ENCODE assay signal across 10 cellular contexts in the genomic region with DNA sequence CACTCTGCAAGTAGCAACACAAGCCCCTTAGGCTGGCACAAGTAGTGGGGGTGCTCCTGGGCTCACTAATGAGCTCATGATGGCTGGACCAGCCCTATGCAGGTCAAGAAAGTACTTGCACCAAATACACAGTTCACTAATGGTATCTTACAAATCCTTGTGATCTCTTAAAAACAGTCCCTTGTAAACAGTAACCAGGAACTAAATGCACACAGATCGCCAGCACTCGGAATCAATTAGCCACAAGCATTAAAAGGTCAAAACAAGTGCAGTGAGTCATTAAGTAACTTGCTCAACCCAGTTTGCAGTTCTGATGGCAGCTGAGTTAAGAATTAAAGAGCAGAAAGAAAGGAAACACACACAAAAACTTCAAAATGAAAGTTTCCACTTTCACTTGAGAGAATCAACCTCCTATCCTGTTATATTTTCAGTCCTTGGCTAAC. TPM values are rescaled to one million over a fixed set of nuclear protein-coding genes. Genes with fewer than 3 reads are reported as not detected.
DNase-seq lines count a peak whose midpoint lies in the region; ATAC-seq and TF ChIP-seq lines count a peak whose summit lies in the region.
"Had no signal": no experiment of that assay in that cellular context is flagged by ENCODE, and none has a peak within 500 bp of the region (broad histone marks: within the 10 kb centered on the region; RNA-seq: fewer than 3 reads in every experiment).

No MANE protein-coding gene starts in this region.

- peak; percentile 95 to 98 for DNase-seq in AML-193 (lab: John Stamatoyannopoulos, UW)
- DNase-seq in T-helper 2 cell treated with Interferon-gamma antibody and Interleukin-4, amounts not matched to agents 5 μg/mL and 100 μg/mL, for 36 hours (ENCODE audit: low spot score): peak; percentile 63
- peak in 1 of 3 donors; percentile 13 for DNase-seq in effector memory CD4-positive, alpha-beta T cell
- DNase-seq in osteocyte (ENCODE audit: extremely low spot score, unreplicated experiment): no peak
- DNase-seq in inferior parietal cortex (ENCODE audit: extremely low spot score): no peak
- no peak for DNase-seq in caudate nucleus (lab: John Stamatoyannopoulos, UW)
- DNase-seq: right cardiac atrium had no signal

- no peak overlapping the region for H3K4me3 ChIP-seq in effector memory CD4-positive, alpha-beta T cell (ENCODE audit: insufficient read depth, low read depth, low read length, poor library complexity, severe bottlenecking)

- peaks cover 10% of the 10 kb centered on the region for H3K36me3 ChIP-seq in effector memory CD4-positive, alpha-beta T cell (ENCODE audit: control insufficient read depth, insufficient read depth, low read length)

- ATAC-seq in GM19023 (IDR thresholded peaks at IDR 0.05; ENCODE audit: unreplicated experiment) (peak; percentile 77), HG03280 (IDR thresholded peaks at IDR 0.05; ENCODE audit: unreplicated experiment) (peak; percentile 57)

- H3K27ac Mint-ChIP-seq in T-helper 2 cell treated with Interferon-gamma antibody and Interleukin-4, amounts not matched to agents 5 μg/mL and 100 μg/mL, for 36 hours: peak overlapping the region; percentile 95
- H3K27ac Mint-ChIP-seq in osteocyte (ENCODE audit: unreplicated experiment): no peak overlapping the region

- H3K4me3 Mint-ChIP-seq in T-helper 2 cell treated with Interferon-gamma antibody and Interleukin-4, amounts not matched to agents 5 μg/mL and 100 μg/mL, for 36 hours: peak overlapping the region; percentile 79
- H3K4me3 Mint-ChIP-seq in osteocyte (ENCODE audit: unreplicated experiment): peak overlapping the region; percentile 3

- peaks cover 73% of the 10 kb centered on the region for H3K4me1 Mint-ChIP-seq in T-helper 2 cell treated with Interferon-gamma antibody and Interleukin-4, amounts not matched to agents 5 μg/mL and 100 μg/mL, for 36 hours (ENCODE audit: low read depth)
- peaks cover 15% of the 10 kb centered on the region for H3K4me1 Mint-ChIP-seq in osteocyte (ENCODE audit: unreplicated experiment)

- H3K27me3 Mint-ChIP-seq in T-helper 2 cell treated with Interferon-gamma antibody and Interleukin-4, amounts not matched to agents 5 μg/mL and 100 μg/mL, for 36 hours (ENCODE audit: low read depth): no peaks in the 10 kb centered on the region
- no peaks in the 10 kb centered on the region for H3K27me3 Mint-ChIP-seq in osteocyte (ENCODE audit: unreplicated experiment)

- no peaks in the 10 kb centered on the region for H3K9me3 Mint-ChIP-seq in T-helper 2 cell treated with Interferon-gamma antibody and Interleukin-4, amounts not matched to agents 5 μg/mL and 100 μg/mL, for 36 hours
- no peaks in the 10 kb centered on the region for H3K9me3 Mint-ChIP-seq in osteocyte (ENCODE audit: unreplicated experiment)

- peaks cover 33% of the 10 kb centered on the region for H3K4me1 ChIP-seq in effector memory CD4-positive, alpha-beta T cell (ENCODE audit: control insufficient read depth, insufficient read depth, low read length, poor library complexity, severe bottlenecking)

- peaks cover 72% of the 10 kb centered on the region for H3K36me3 Mint-ChIP-seq in T-helper 2 cell treated with Interferon-gamma antibody and Interleukin-4, amounts not matched to agents 5 μg/mL and 100 μg/mL, for 36 hours (ENCODE audit: low read depth)
- H3K36me3 Mint-ChIP-seq in osteocyte (ENCODE audit: unreplicated experiment): no peaks in the 10 kb centered on the region

- TF ChIP-seq CTCF in osteocyte (IDR thresholded peaks at IDR 0.05): no peak

- no peaks in the 10 kb centered on the region for H3K27me3 ChIP-seq in effector memory CD4-positive, alpha-beta T cell (replicated peaks; ENCODE audit: control insufficient read depth, insufficient read depth, low read length, poor library complexity, severe bottlenecking)

- no peaks in the 10 kb centered on the region for H3K9me3 ChIP-seq in effector memory CD4-positive, alpha-beta T cell (ENCODE audit: control insufficient read depth, low read length)

- peak overlapping the region; percentile 20 for H3K27ac ChIP-seq in effector memory CD4-positive, alpha-beta T cell (ENCODE audit: insufficient read depth, low read length, poor library complexity, severe bottlenecking)
- no peak overlapping the region for H3K27ac ChIP-seq in caudate nucleus (ENCODE audit: low read depth, low read length)
- H3K27ac ChIP-seq: KMS-11 had no signal

RNA-seq across cellular contexts. Expression of a gene that starts 43.2 kb away (rescaled TPM):
- total RNA-seq in osteocyte: 2.5 and 2.7 TPM in 2 replicates

Comparison
In these comparisons a context has a peak if more than half of its experiments do, and no peak if none do; other contexts are left out.
1. DNase-seq: peak in AML-193 (2 of 2) and T-helper 2 cell treated with Interferon-gamma antibody and Interleukin-4, amounts not matched to agents 5 μg/mL and 100 μg/mL, for 36 hours (single experiment); none in osteocyte (single experiment), inferior parietal cortex (single experiment) and caudate nucleus (0 of 61).